ENCODE assay signal across 9 cellular contexts in the genomic region with DNA sequence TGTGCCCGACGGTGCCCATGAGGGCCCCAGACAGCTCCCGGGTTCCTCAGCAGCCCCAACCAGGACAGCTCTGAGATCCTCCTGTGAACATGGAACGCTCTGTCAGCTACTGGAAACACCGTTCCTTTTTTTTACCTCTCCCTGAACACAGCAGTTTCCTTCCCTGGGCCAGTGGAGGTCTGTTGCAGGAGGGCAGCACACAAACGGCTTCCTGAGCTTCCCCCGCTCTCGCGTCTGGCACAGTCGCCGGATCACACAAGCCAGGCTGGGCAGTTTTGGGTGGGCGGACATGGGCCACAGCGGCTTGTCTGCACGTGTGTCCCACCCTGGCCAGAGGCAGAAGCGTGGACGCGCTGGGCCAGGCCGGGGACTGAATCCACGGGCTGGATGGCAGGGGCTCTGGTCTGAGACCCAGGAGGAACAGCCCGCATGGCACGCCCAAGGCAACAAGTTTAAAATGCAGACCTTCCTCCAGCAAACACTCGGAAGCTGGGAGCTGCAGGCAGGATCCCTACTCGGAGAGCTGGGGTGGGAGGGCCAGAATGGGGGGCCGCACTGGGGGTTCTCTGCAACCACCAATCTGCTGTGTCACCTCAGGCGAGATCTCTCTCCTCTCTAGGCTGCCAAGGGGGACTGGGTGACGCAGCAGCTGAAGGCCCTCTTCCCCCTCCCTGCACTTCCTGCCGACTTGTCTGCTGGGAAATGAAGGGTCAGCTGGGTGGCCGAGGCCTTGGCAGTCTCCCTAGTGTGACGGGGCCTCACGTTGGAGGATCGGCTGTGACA.
DNase-seq lines count a peak whose midpoint lies in the region; ATAC-seq and TF ChIP-seq lines count a peak whose summit lies in the region.
"Had no signal": no experiment of that assay in that cellular context is flagged by ENCODE, and none has a peak within 500 bp of the region (broad histone marks: within the 10 kb centered on the region; RNA-seq: fewer than 3 reads in every experiment).

No MANE protein-coding gene starts in this region.

- no peak overlapping the region for H2AFZ ChIP-seq in OCI-LY7 (ENCODE audit: low read length)

- no peak for TF ChIP-seq CTCF in VCaP (conservative IDR thresholded peaks at IDR 0.05)
- no peak for TF ChIP-seq CTCF in cardiac muscle cell (IDR thresholded peaks at IDR 0.05; ENCODE audit: low read depth, low read length)
- TF ChIP-seq CTCF in OCI-LY7 (conservative IDR thresholded peaks at IDR 0.05; ENCODE audit: low read length): no peak

- no peak overlapping the region for H3K4me2 ChIP-seq in OCI-LY7 (ENCODE audit: low read length)

- H3K27ac ChIP-seq in VCaP: peak overlapping the region; percentile 10; the same call in 1 of the 2 replicates
- peak overlapping the region; percentile 83 for H3K27ac ChIP-seq in cardiac muscle cell
- no peak overlapping the region for H3K27ac ChIP-seq in OCI-LY7 (ENCODE audit: low read depth, low read length, poor library complexity, severe bottlenecking)

- intact Hi-C loops in OCI-LY7 (cut with micrococcal nuclease; ENCODE audit: unreplicated experiment): no loop called here

- POLR2A ChIA-PET in OCI-LY7 (lab: Charles Lee): no interaction called here

- no peaks in the 10 kb centered on the region for H3K9me2 ChIP-seq in OCI-LY7 (ENCODE audit: insufficient read depth, low read length)

- H3K27me3 ChIP-seq in cardiac muscle cell: no peaks in the 10 kb centered on the region

- no peaks in the 10 kb centered on the region for H3K36me3 Mint-ChIP-seq in stimulated activated effector memory CD8-positive, alpha-beta T cell treated with anti-CD3 and anti-CD28 coated beads, Interleukin-12 subunit alpha, Interleukin-12 subunit beta, amount 100 ng/mL, for 72 hours
- H3K36me3 Mint-ChIP-seq: activated naive CD8-positive, alpha-beta T cell treated with anti-CD3 and anti-CD28 coated beads, Interleukin-2, amount 10 ng/mL, durations not matched to agents 7 days and 5 days had no signal

- no peaks in the 10 kb centered on the region for H3K9me3 Mint-ChIP-seq in stimulated activated effector memory CD8-positive, alpha-beta T cell treated with anti-CD3 and anti-CD28 coated beads, Interleukin-12 subunit alpha, Interleukin-12 subunit beta, amount 100 ng/mL, for 72 hours
- H3K9me3 Mint-ChIP-seq: activated naive CD8-positive, alpha-beta T cell treated with anti-CD3 and anti-CD28 coated beads, Interleukin-2, amount 10 ng/mL, durations not matched to agents 7 days and 5 days had no signal

- H3K36me3 ChIP-seq in cardiac muscle cell (no peaks in the 10 kb centered on the region), OCI-LY7 (ENCODE audit: insufficient read depth, low read length) (no peaks in the 10 kb centered on the region)

- H3K27ac Mint-ChIP-seq in stimulated activated effector memory CD8-positive, alpha-beta T cell treated with anti-CD3 and anti-CD28 coated beads, Interleukin-12 subunit alpha, Interleukin-12 subunit beta, amount 100 ng/mL, for 72 hours: no peak overlapping the region
- H3K27ac Mint-ChIP-seq: activated naive CD8-positive, alpha-beta T cell treated with anti-CD3 and anti-CD28 coated beads, Interleukin-2, amount 10 ng/mL, durations not matched to agents 7 days and 5 days had no signal

- CTCF ChIA-PET in OCI-LY7 (lab: Charles Lee; ENCODE audit: unreplicated experiment): no interaction called here

- H3K9me3 ChIP-seq in cardiac muscle cell (ENCODE audit: low read depth) (no peaks in the 10 kb centered on the region), OCI-LY7 (ENCODE audit: low read length) (no peaks in the 10 kb centered on the region)

- DNase-seq in C1 segment of cervical spinal cord (lab: John Stamatoyannopoulos, UW) (peak in 9 of 14 donors; percentile 9 to 69 (median 30)), cardiac muscle cell (ENCODE audit: low read depth in 1 of 2, low spot score in 1 of 2) (peak in 1 of 2 donors; percentile 84), occipital lobe (lab: John Stamatoyannopoulos, UW) (peak; percentile 15), NCI-H774 (lab: John Stamatoyannopoulos, UW) (no peak), OCI-LY7 (ENCODE audit: low spot score) (no peak)
- DNase-seq in stimulated activated CD4-positive, alpha-beta T cell treated with anti-CD3 and anti-CD28 coated beads, Interleukin-4, amount 100 ng/mL, for 1 hour: no peak
- no peak for DNase-seq in stimulated activated effector memory CD8-positive, alpha-beta T cell treated with anti-CD3 and anti-CD28 coated beads, Interleukin-12 subunit alpha, Interleukin-12 subunit beta, amount 100 ng/mL, for 72 hours (ENCODE audit: low spot score in 2 of 2)
- DNase-seq: activated naive CD8-positive, alpha-beta T cell treated with anti-CD3 and anti-CD28 coated beads, Interleukin-2, amount 10 ng/mL, durations not matched to agents 7 days and 5 days had no signal

- BruUV-seq in OCI-LY7 (replicated peaks; lab: Mats Ljungman, UMichigan): no TSS peak

- no peak for ATAC-seq in stimulated activated effector memory CD8-positive, alpha-beta T cell treated with anti-CD3 and anti-CD28 coated beads, Interleukin-12 subunit alpha, Interleukin-12 subunit beta, amount 100 ng/mL, for 72 hours

- H3K4me3 ChIP-seq in cardiac muscle cell (no peak overlapping the region), OCI-LY7 (ENCODE audit: low read depth, low read length, poor library complexity, severe bottlenecking) (no peak overlapping the region)

- no peaks in the 10 kb centered on the region for H4K20me1 ChIP-seq in OCI-LY7 (ENCODE audit: insufficient read depth, low read length)

- peaks cover 10% of the 10 kb centered on the region for H3K4me1 ChIP-seq in cardiac muscle cell (ENCODE audit: low read depth)
- no peaks in the 10 kb centered on the region for H3K4me1 ChIP-seq in OCI-LY7 (ENCODE audit: insufficient read depth, low read length, poor library complexity, severe bottlenecking)

- no peaks in the 10 kb centered on the region for H3K79me2 ChIP-seq in OCI-LY7 (ENCODE audit: insufficient read depth, low read depth, low read length)

- H3K4me3 Mint-ChIP-seq in stimulated activated effector memory CD8-positive, alpha-beta T cell treated with anti-CD3 and anti-CD28 coated beads, Interleukin-12 subunit alpha, Interleukin-12 subunit beta, amount 100 ng/mL, for 72 hours: no peak overlapping the region
- H3K4me3 Mint-ChIP-seq: activated naive CD8-positive, alpha-beta T cell treated with anti-CD3 and anti-CD28 coated beads, Interleukin-2, amount 10 ng/mL, durations not matched to agents 7 days and 5 days had no signal

- H3K4me1 Mint-ChIP-seq in stimulated activated effector memory CD8-positive, alpha-beta T cell treated with anti-CD3 and anti-CD28 coated beads, Interleukin-12 subunit alpha, Interleukin-12 subunit beta, amount 100 ng/mL, for 72 hours: no peaks in the 10 kb centered on the region
- H3K4me1 Mint-ChIP-seq: activated naive CD8-positive, alpha-beta T cell treated with anti-CD3 and anti-CD28 coated beads, Interleukin-2, amount 10 ng/mL, durations not matched to agents 7 days and 5 days had no signal

Comparison
In these comparisons a context has a peak if more than half of its experiments do, and no peak if none do; other contexts are left out.
1. DNase-seq: peak in C1 segment of cervical spinal cord (9 of 14) and occipital lobe (single experiment); none in stimulated activated CD4-positive, alpha-beta T cell treated with anti-CD3 and anti-CD28 coated beads, Interleukin-4, amount 100 ng/mL, for 1 hour (single experiment), stimulated activated effector memory CD8-positive, alpha-beta T cell treated with anti-CD3 and anti-CD28 coated beads, Interleukin-12 subunit alpha, Interleukin-12 subunit beta, amount 100 ng/mL, for 72 hours (0 of 2), NCI-H774 (single experiment) and OCI-LY7 (single experiment).